ENCODE assay signal across 8 cellular contexts in the genomic region with DNA sequence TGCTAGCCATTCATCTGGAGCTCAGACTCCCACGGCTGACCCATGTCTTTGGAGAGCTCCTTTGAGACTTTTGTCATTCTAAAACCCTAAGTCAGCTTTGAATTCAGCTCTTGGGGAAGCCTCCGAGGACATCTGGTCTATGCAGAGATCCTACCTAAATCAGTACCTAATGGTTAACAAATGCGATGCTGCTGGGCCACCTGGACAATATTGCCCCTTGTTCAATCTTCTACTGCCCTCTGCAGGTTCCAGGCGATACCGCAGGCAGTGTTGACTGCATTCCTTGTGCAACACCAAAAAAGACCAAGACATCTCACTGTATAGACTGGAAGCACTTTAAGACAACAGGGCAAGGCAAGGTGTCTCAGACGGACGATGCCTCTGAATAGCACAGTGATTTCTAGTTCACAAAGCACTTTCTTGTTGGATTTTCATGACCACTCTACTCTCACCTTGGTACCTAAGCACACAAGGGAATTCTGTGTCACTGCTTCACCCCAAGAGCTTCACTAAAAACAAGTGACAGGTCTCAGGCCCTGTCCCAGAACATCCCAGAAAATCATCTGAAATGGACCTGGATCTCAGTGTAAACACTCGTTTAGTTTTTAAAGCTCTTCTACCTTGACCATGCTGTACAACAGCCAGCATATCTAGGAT.
A peak's percentile ranks its signal among the peaks of the same experiment; 100 is the strongest.
DNase-seq lines count a peak whose midpoint lies in the region; ATAC-seq and TF ChIP-seq lines count a peak whose summit lies in the region.

No MANE protein-coding gene starts in this region.

- peak; percentile 83 for ATAC-seq in HG02623 (IDR thresholded peaks at IDR 0.05; ENCODE audit: unreplicated experiment)
- no peak for ATAC-seq in GM18858 (IDR thresholded peaks at IDR 0.05; ENCODE audit: unreplicated experiment)

- peak; percentile 94 for TF ChIP-seq CTCF in GM12873 (IDR thresholded peaks at IDR 0.05; ENCODE audit: insufficient read depth, low read depth, low read length, missing control alignments)

- DNase-seq in NCI-H1436 treated with DMSO at 0.1 percent for 48 hours (lab: John Stamatoyannopoulos, UW) (peak; percentile 16), T-helper 22 cell (ENCODE audit: low read depth) (peak; percentile 38), astrocyte of the hippocampus (ENCODE audit: low read depth, low spot score) (peak; percentile 87), iPS DF 19.7 (ENCODE audit: low read depth, low spot score) (peak; percentile 59), smooth muscle cell of the brain vasculature (ENCODE audit: low read depth, low spot score) (peak; percentile 60)

Comparison
In these comparisons a context has a peak if more than half of its experiments do, and no peak if none do; other contexts are left out.
1. DNase-seq: peak in every context shown above with its lines; median percentile 87 in astrocyte of the hippocampus; 60 in smooth muscle cell of the brain vasculature; 59 in iPS DF 19.7; 38 in T-helper 22 cell; 16 in NCI-H1436 treated with DMSO at 0.1 percent for 48 hours.